9 cellular contexts compared by ENCODE assay signal in the genomic region with DNA sequence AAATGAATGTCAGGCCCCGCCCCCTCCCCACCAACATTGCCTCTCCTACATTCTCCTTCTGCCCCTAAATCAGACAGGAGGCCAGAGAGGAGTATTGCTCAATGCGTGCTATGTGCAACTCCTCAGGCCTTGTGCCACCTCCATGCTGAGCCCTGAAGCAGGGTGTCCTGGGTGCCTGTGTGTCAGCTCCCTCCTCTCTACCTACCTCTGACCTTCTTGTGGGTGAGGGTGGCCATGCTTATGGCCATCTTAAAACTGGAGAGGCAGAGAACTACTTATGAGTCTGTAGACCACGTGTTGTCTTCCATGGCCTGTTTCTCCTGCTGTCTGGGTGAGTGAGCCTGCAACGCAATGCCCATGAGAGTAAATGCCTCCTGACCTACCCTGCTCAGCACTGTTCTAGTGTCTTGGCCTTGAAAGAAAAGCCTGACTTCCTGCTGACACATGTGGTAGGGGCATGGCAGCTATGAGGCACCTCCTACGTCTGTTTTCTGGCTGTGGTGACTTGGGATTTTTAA. TPM values are rescaled to one million over a fixed set of nuclear protein-coding genes. Genes with fewer than 3 reads are reported as not detected.
A peak's percentile ranks its signal among the peaks of the same experiment; 100 is the strongest.
DNase-seq lines count a peak whose midpoint lies in the region; ATAC-seq, FAIRE-seq and TF ChIP-seq lines count a peak whose summit lies in the region.
"Had no signal": no experiment of that assay in that cellular context is flagged by ENCODE, and none has a peak within 500 bp of the region (broad histone marks: within the 10 kb centered on the region; RNA-seq: fewer than 3 reads in every experiment).

No MANE protein-coding gene starts in this region.

- H4K8ac ChIP-seq in H1 (ENCODE audit: extremely low read depth, insufficient read depth, low read length) = no peak overlapping the region

- in situ Hi-C loops in GM23248 (cut with MboI) = no loop called here

- TF ChIP-seq RAD21 in H1 (IDR thresholded peaks at IDR 0.05 in 1 of 2, conservative IDR thresholded peaks at IDR 0.05 in 1 of 2; ENCODE audit: low read depth in 2 of 2, low read length in 2 of 2) = no peak

- TF ChIP-seq POLR2A in H1 (IDR thresholded peaks at IDR 0.05; ENCODE audit: control extremely low read depth in 1 of 2, low read depth in 2 of 2, low read length in 2 of 2) (no peak), sigmoid colon (IDR thresholded peaks at IDR 0.05) (no peak)

- 0 out of 2 replicates have a peak overlapping the region, but pooled peaks have one; percentile 0 for H2BK5ac ChIP-seq in H1 (ENCODE audit: low read depth, low read length)

- H2BK12ac ChIP-seq in H1 (ENCODE audit: low read depth, low read length) = no peak overlapping the region

- H2BK120ac ChIP-seq in H1 (replicated peaks; ENCODE audit: low read depth, low read length) = no peak overlapping the region

- H3K36me3 ChIP-seq in GM23248 (ENCODE audit: low read depth) = peaks cover 24% of the 10 kb centered on the region
- H3K36me3 ChIP-seq in H1 (ENCODE audit: control insufficient read depth in 2 of 4, insufficient read depth in 4 of 4, low read length in 3 of 4) = peaks cover 7 to 48% (median 22%) of the 10 kb centered on the region in 4 experiments; a peak in 7 of 8 replicates
- peaks cover 21 to 70% (median 37%) of the 10 kb centered on the region in 4 donors for H3K36me3 ChIP-seq in sigmoid colon
- H3K36me3 ChIP-seq in kidney (ENCODE audit: control insufficient read depth in 1 of 2, insufficient read depth in 2 of 2, low read length in 2 of 2) = peaks cover 1 to 5% of the 10 kb centered on the region in 2 donors

- H3K4me1 ChIP-seq in GM23248 (ENCODE audit: insufficient read depth) (peaks cover 8% of the 10 kb centered on the region; the same call in 1 of the 2 replicates), H1 (replicated peaks in 1 of 4; ENCODE audit: control insufficient read depth in 3 of 4, insufficient read depth in 4 of 4, low read length in 3 of 4) (no peaks in the 10 kb centered on the region), sigmoid colon (peaks cover 0 to 23% (median 12%) of the 10 kb centered on the region in 4 donors), kidney (ENCODE audit: control insufficient read depth in 1 of 2, insufficient read depth in 1 of 2, low read depth in 1 of 2, low read length in 2 of 2) (no peaks in the 10 kb centered on the region)

- POLR2A ChIA-PET in H1 (lab: Charles Lee; ENCODE audit: partially characterized antibody) = interaction anchor here (1.0 to 5.6 kb wide), 4 partner anchors 11 to 194 kb away, joined by 3 to 44 read pairs (median 4); a partner anchor contains a TSS

- CTCF ChIA-PET in H1 (lab: Charles Lee; ENCODE audit: partially characterized antibody) = interaction anchor here (0.7 to 13.8 kb wide), 11 partner anchors 9 to 137 kb away, joined by 3 to 174 read pairs (median 5); no protein-coding TSS in a partner anchor

- H3K27me3 ChIP-seq in GM23248 (replicated peaks; ENCODE audit: insufficient read depth) (no peaks in the 10 kb centered on the region), H1 (replicated peaks in 1 of 4; ENCODE audit: control insufficient read depth in 3 of 4, extremely low read depth in 1 of 4, insufficient read depth in 3 of 4, low read length in 3 of 4) (no peaks in the 10 kb centered on the region), sigmoid colon (no peaks in the 10 kb centered on the region)

- no peak overlapping the region for H2AK5ac ChIP-seq in H1 (ENCODE audit: low read depth, low read length)

- H3K4me3 ChIP-seq in GM23248 = no peak overlapping the region
- H3K4me3 ChIP-seq in H1 (ENCODE audit: extremely low read depth in 1 of 4, insufficient read depth in 2 of 4, low read depth in 3 of 4, low read length in 4 of 4) = no peak overlapping the region
- no peak overlapping the region for H3K4me3 ChIP-seq in sigmoid colon
- no peak overlapping the region for H3K4me3 ChIP-seq in kidney (ENCODE audit: low read length in 2 of 2)

- DNase-seq in GM23248 (peak; percentile 39), H1 (ENCODE audit: low read depth in 1 of 2, low spot score in 2 of 2) (no peak), sigmoid colon (no peak), NCI-H226 (no peak), kidney (no peak), NCI-H128 (lab: John Stamatoyannopoulos, UW; ENCODE audit: unreplicated experiment) (no peak)
- peak; percentile 42 for DNase-seq in activated CD4-positive, alpha-beta T cell treated with anti-CD3 and anti-CD28 coated beads, Interleukin-2, amount 50 U/mL, for 1 hour
- DNase-seq: activated effector memory CD4-positive, alpha-beta T cell treated with anti-CD3 and anti-CD28 coated beads, Interleukin-2, amount 50 U/mL, for 16 hours had no signal

- H4K91ac ChIP-seq in H1 (replicated peaks; ENCODE audit: insufficient read length, low read length) = no peak overlapping the region

- TF ChIP-seq CTCF in H1 (IDR thresholded peaks at IDR 0.05; ENCODE audit: control extremely low read depth in 1 of 3, insufficient read depth in 1 of 3, low read depth in 1 of 3, low read length in 3 of 3) (no peak), sigmoid colon (IDR thresholded peaks at IDR 0.05) (no peak), kidney (IDR thresholded peaks at IDR 0.05; ENCODE audit: borderline replicate concordance, extremely low read depth, insufficient read depth) (no peak)

- H3K9ac ChIP-seq in GM23248 (no peak overlapping the region), H1 (replicated peaks in 1 of 4; ENCODE audit: extremely low read depth in 1 of 4, low read depth in 3 of 4, low read length in 3 of 4) (no peak overlapping the region), kidney (ENCODE audit: low read length in 2 of 2) (no peak overlapping the region)

- H3K9me3 ChIP-seq in GM23248 (ENCODE audit: low read depth) (no peaks in the 10 kb centered on the region), H1 (ENCODE audit: insufficient read depth in 2 of 2, low read depth in 1 of 2, low read length in 1 of 2) (no peaks in the 10 kb centered on the region), sigmoid colon (no peaks in the 10 kb centered on the region), kidney (ENCODE audit: control insufficient read depth in 1 of 2, low read length in 2 of 2) (no peaks in the 10 kb centered on the region)

- 0 out of 2 replicates have a peak, but pooled peaks cover 17% of the 10 kb centered on the region for H3F3A ChIP-seq in GM23248 (ENCODE audit: insufficient read depth)

- H2BK20ac ChIP-seq in H1 (ENCODE audit: low read length) = no peak overlapping the region

- H2AFZ ChIP-seq in GM23248 = no peak overlapping the region
- no peak overlapping the region for H2AFZ ChIP-seq in H1 (ENCODE audit: low read length)

- H3K23ac ChIP-seq in H1 (ENCODE audit: insufficient read length) = no peak overlapping the region

- no peak overlapping the region for H3K18ac ChIP-seq in H1 (ENCODE audit: extremely low read depth, low read length)

- H3K4ac ChIP-seq in H1 (replicated peaks; ENCODE audit: insufficient read length, low read depth, low read length) = no peak overlapping the region

- no peak overlapping the region for H3K14ac ChIP-seq in H1 (ENCODE audit: insufficient read length)

- intact Hi-C loops in sigmoid colon (cut with DNase I) (no loop called here), kidney (cut with DNase I) (no loop called here)

- ATAC-seq in HG03442 (IDR thresholded peaks at IDR 0.05; ENCODE audit: unreplicated experiment) = no peak

- FAIRE-seq in H1 (lab: Jason Lieb, UNC) (no peak), kidney (lab: Jason Lieb, UNC) (no peak)

- H2BK15ac ChIP-seq in H1 (ENCODE audit: low read length) = no peak overlapping the region

- H3K56ac ChIP-seq in H1 (replicated peaks; ENCODE audit: insufficient read length, low read depth, low read length) = no peak overlapping the region

- no peak overlapping the region for H4K5ac ChIP-seq in H1 (ENCODE audit: insufficient read length, low read depth, low read length)

- H4K20me1 ChIP-seq in GM23248 (ENCODE audit: insufficient read depth) (no peaks in the 10 kb centered on the region), H1 (replicated peaks in 1 of 2; ENCODE audit: control insufficient read depth in 1 of 2, insufficient read depth in 2 of 2, low read length in 2 of 2) (peaks cover 6 to 7% of the 10 kb centered on the region in 2 experiments)

- H3K4me2 ChIP-seq in GM23248 (ENCODE audit: unreplicated experiment) (no peak overlapping the region), H1 (ENCODE audit: insufficient read depth in 1 of 2, low read depth in 2 of 2, low read length in 2 of 2) (no peak overlapping the region)

- H3K79me2 ChIP-seq in GM23248 (ENCODE audit: insufficient read depth) = no peaks in the 10 kb centered on the region
- no peaks in the 10 kb centered on the region for H3K79me2 ChIP-seq in H1 (ENCODE audit: control insufficient read depth in 1 of 2, insufficient read depth in 2 of 2, low read length in 2 of 2)

- 76 to 78% methylated on average over 5 of the region's 5 CpGs for WGBS in GM23248 (ENCODE audit: low coverage in 1 of 2, low lambda C conversion rate in 2 of 2, missing lambda C conversion rate in 2 of 2), 2 experiments
- 93% methylated on average over 5 of the region's 5 CpGs; no CpG with 5 or more reads in 1 of the 2 experiments for WGBS in H1 (ENCODE audit: extremely low coverage in 1 of 2, insufficient coverage in 1 of 2, insufficient read length in 1 of 2, insufficient replicate concordance in 2 of 2, low coverage in 1 of 2, low lambda C conversion rate in 2 of 2, missing lambda C conversion rate in 1 of 2), 2 experiments
- WGBS in sigmoid colon, 2 donors = 68 to 88% methylated on average over 5 of the region's 5 CpGs

- H3K79me1 ChIP-seq in H1 (ENCODE audit: low read depth, low read length) = no peaks in the 10 kb centered on the region; the same call in 1 of the 2 replicates

- no peaks in the 10 kb centered on the region for H3K9me2 ChIP-seq in GM23248 (ENCODE audit: insufficient read depth)

- no peaks in the 10 kb centered on the region for H3K23me2 ChIP-seq in H1 (ENCODE audit: low read depth, low read length)

- H3K27ac ChIP-seq in GM23248 (0 out of 2 replicates have a peak overlapping the region, but pooled peaks have one; percentile 19), H1 (ENCODE audit: low read depth, low read length) (no peak overlapping the region; the same call in 1 of the 2 replicates), sigmoid colon (peak overlapping the region; percentile 50 to 99 (median 78)), kidney (ENCODE audit: low read depth in 2 of 2, low read length in 2 of 2) (no peak overlapping the region)

- no peak for TF ChIP-seq EP300 in H1 (IDR thresholded peaks at IDR 0.05; ENCODE audit: borderline replicate concordance in 1 of 2, low read depth in 2 of 2, low read length in 2 of 2)
- TF ChIP-seq EP300 in sigmoid colon (IDR thresholded peaks at IDR 0.05) = peak in 1 of 4 donors; percentile 55

RNA-seq across cellular contexts. Expression of a gene that starts 10.5 kb away (rescaled TPM):
- 40.4 and 61.3 TPM in 2 replicates for total RNA-seq in GM23248 (2014; rRNA removed; shearing (Covaris generic))
- polyA plus RNA-seq in GM23248 (2016; fragmentation: Nextera tagmentation; extraction: Ambion mirVana) (8.6 and 10.5 TPM in 2 replicates), H1 (2011; rRNA removed) (32.2 and 63.2 TPM in 2 replicates), sigmoid colon (10 to 100 TPM in 1 of 3 donors, 1 to 10 TPM in 2; 2.1 to 51.5 (median 4.8) TPM), kidney (ENCODE audit: insufficient read depth, low read depth, low replicate concordance) (42.1 TPM)
- 19.6 and 22.4 TPM in 2 replicates for total RNA-seq in H1 (2021; fragmentation: NEBNext Ultra II Directional; extraction: Animal tissue kit (Norgen Biotek cat#: 25700))
- 60.7 TPM for polyA plus RNA-seq in H1 (2011; cell fraction: cytosol; rRNA removed)
- 25.3 TPM for polyA plus RNA-seq in H1 (2011; cell fraction: nucleus; rRNA removed)
- 12.0 to 16.4 TPM (median 13.7 TPM) in 4 replicates for polyA plus RNA-seq in H1 (2012, experiment 1 of 2)
- 12.7 TPM for polyA plus RNA-seq in H1 (2012, experiment 2 of 2)
- polyA plus RNA-seq in H1 (2013, experiment 1 of 2) = 28.6 TPM
- 28.6 TPM for polyA plus RNA-seq in H1 (2013, experiment 2 of 2)
- polyA minus RNA-seq in H1 (2011; rRNA and poly(A)+ RNA removed) = 11.1 and 12.2 TPM in 2 replicates
- polyA minus RNA-seq in H1 (2011; cell fraction: cytosol; rRNA and poly(A)+ RNA removed) = 11.2 TPM
- polyA minus RNA-seq in H1 (2011; cell fraction: nucleus; rRNA and poly(A)+ RNA removed) = 19.3 TPM
- total RNA-seq in sigmoid colon (1,000 to 10,000 TPM in 1 of 4 donors, 100 to 1,000 TPM in 3; 628 to 1,033 (median 813) TPM), kidney (137 TPM)

RNA-seq across cellular contexts. Expression of a gene that starts 27.9 kb away (rescaled TPM):
- total RNA-seq in GM23248 (2014; rRNA removed; shearing (Covaris generic)) = 6.4 and 8.0 TPM in 2 replicates
- 49.5 and 53.1 TPM in 2 replicates for polyA plus RNA-seq in GM23248 (2016; fragmentation: Nextera tagmentation; extraction: Ambion mirVana)
- 82.7 and 86.6 TPM in 2 replicates for total RNA-seq in H1 (2021; fragmentation: NEBNext Ultra II Directional; extraction: Animal tissue kit (Norgen Biotek cat#: 25700))
- 84.0 and 126 TPM in 2 replicates for polyA plus RNA-seq in H1 (2011; rRNA removed)
- 70.2 TPM for polyA plus RNA-seq in H1 (2011; cell fraction: cytosol; rRNA removed)
- 78.5 TPM for polyA plus RNA-seq in H1 (2011; cell fraction: nucleus; rRNA removed)
- polyA plus RNA-seq in H1 (2012, experiment 1 of 2) = 62.6 to 82.3 TPM (median 76.8 TPM) in 4 replicates
- polyA plus RNA-seq in H1 (2012, experiment 2 of 2) = 108 TPM
- 78.7 TPM for polyA plus RNA-seq in H1 (2013, experiment 1 of 2)
- polyA plus RNA-seq in H1 (2013, experiment 2 of 2) = 85.7 TPM
- 91.8 and 114 TPM in 2 replicates for polyA minus RNA-seq in H1 (2011; rRNA and poly(A)+ RNA removed)
- polyA minus RNA-seq in H1 (2011; cell fraction: cytosol; rRNA and poly(A)+ RNA removed) = 73.1 TPM
- polyA minus RNA-seq in H1 (2011; cell fraction: nucleus; rRNA and poly(A)+ RNA removed) = 59.0 TPM
- total RNA-seq in sigmoid colon = 10 to 100 TPM in 3 of 4 donors, 1 to 10 TPM in 1; 9.8 to 18.3 (median 11.8) TPM
- polyA plus RNA-seq in sigmoid colon = 10 to 100 TPM in 1 of 3 donors, 1 to 10 TPM in 2; 6.2 to 26.1 (median 7.2) TPM
- 23.5 TPM for total RNA-seq in kidney
- 18.2 TPM for polyA plus RNA-seq in kidney (ENCODE audit: insufficient read depth, low read depth, low replicate concordance)

RNA-seq across cellular contexts. Expression of a gene that starts 34.3 kb away (rescaled TPM):
- 23.4 and 27.9 TPM in 2 replicates for total RNA-seq in GM23248 (2014; rRNA removed; shearing (Covaris generic))
- 4.5 and 6.2 TPM in 2 replicates for polyA plus RNA-seq in GM23248 (2016; fragmentation: Nextera tagmentation; extraction: Ambion mirVana)
- 1.5 and 2.2 TPM in 2 replicates for total RNA-seq in H1 (2021; fragmentation: NEBNext Ultra II Directional; extraction: Animal tissue kit (Norgen Biotek cat#: 25700))
- polyA plus RNA-seq in H1 (2011; rRNA removed) = 2.7 and 3.4 TPM in 2 replicates
- polyA plus RNA-seq in H1 (2011; cell fraction: cytosol; rRNA removed) = 3.0 TPM
- 3.0 TPM for polyA plus RNA-seq in H1 (2011; cell fraction: nucleus; rRNA removed)
- polyA plus RNA-seq in H1 (2012, experiment 1 of 2) = 1.1 to 2.5 TPM (median 1.7 TPM) in 4 replicates
- polyA plus RNA-seq in H1 (2012, experiment 2 of 2) = 2.3 TPM
- polyA plus RNA-seq in H1 (2013, experiment 1 of 2) = 1.3 TPM
- polyA plus RNA-seq in H1 (2013, experiment 2 of 2) = 1.5 TPM
- 0.73 and 0.76 TPM in 2 replicates for polyA minus RNA-seq in H1 (2011; rRNA and poly(A)+ RNA removed)
- 1.5 TPM for polyA minus RNA-seq in H1 (2011; cell fraction: cytosol; rRNA and poly(A)+ RNA removed)
- polyA minus RNA-seq in H1 (2011; cell fraction: nucleus; rRNA and poly(A)+ RNA removed) = 2.2 TPM
- total RNA-seq in sigmoid colon = 10 to 100 TPM; 23.2 to 35.2 (median 32.4) TPM
- 10 to 100 TPM in 1 of 3 donors, 1 to 10 TPM in 2; 4.9 to 12.5 (median 5.4) TPM for polyA plus RNA-seq in sigmoid colon
- total RNA-seq in kidney = 42.8 TPM
- 40.4 TPM for polyA plus RNA-seq in kidney (ENCODE audit: insufficient read depth, low read depth, low replicate concordance)

RNA-seq across cellular contexts. Expression of a gene that starts 40.1 kb away (rescaled TPM):
- 0.13 TPM in 1 of 2 replicates, not detected in the other for total RNA-seq in GM23248 (2014; rRNA removed; shearing (Covaris generic))
- polyA plus RNA-seq in GM23248 (2016; fragmentation: Nextera tagmentation; extraction: Ambion mirVana) (not detected in 2 replicates), H1 (2011; rRNA removed) (0.02 TPM in 2 replicates), sigmoid colon (not detected), kidney (ENCODE audit: insufficient read depth, low read depth, low replicate concordance) (not detected)
- not detected in 2 replicates for total RNA-seq in H1 (2021; fragmentation: NEBNext Ultra II Directional; extraction: Animal tissue kit (Norgen Biotek cat#: 25700))
- polyA plus RNA-seq in H1 (2011; cell fraction: cytosol; rRNA removed) = not detected
- polyA plus RNA-seq in H1 (2011; cell fraction: nucleus; rRNA removed) = 0.09 TPM
- polyA plus RNA-seq in H1 (2012, experiment 1 of 2) = not detected in 4 replicates
- not detected for polyA plus RNA-seq in H1 (2012, experiment 2 of 2)
- polyA plus RNA-seq in H1 (2013, experiment 1 of 2) = 0.02 TPM
- 0.02 TPM for polyA plus RNA-seq in H1 (2013, experiment 2 of 2)
- polyA minus RNA-seq in H1 (2011; rRNA and poly(A)+ RNA removed) = not detected in 2 replicates
- not detected for polyA minus RNA-seq in H1 (2011; cell fraction: cytosol; rRNA and poly(A)+ RNA removed)
- polyA minus RNA-seq in H1 (2011; cell fraction: nucleus; rRNA and poly(A)+ RNA removed) = not detected
- total RNA-seq in sigmoid colon (under 1 TPM in 1 of 4 donors, not detected in 3; 0.14 TPM), kidney (not detected)

Comparison
In these comparisons a context has a peak if more than half of its experiments do, and no peak if none do; other contexts are left out.
1. DNase-seq: peak in GM23248 (single experiment) and activated CD4-positive, alpha-beta T cell treated with anti-CD3 and anti-CD28 coated beads, Interleukin-2, amount 50 U/mL, for 1 hour (single experiment); none in H1 (0 of 2), sigmoid colon (single experiment), NCI-H226 (single experiment), kidney (single experiment) and NCI-H128 (single experiment).
2. H3K27ac ChIP-seq: peak in GM23248 (single experiment) and sigmoid colon (4 of 4); none in H1 (single experiment) and kidney (0 of 2).